25 cellular contexts compared by ENCODE assay signal in genomic region chr7:2497500-2498336, GRCh38. TPM values are rescaled to one million over a fixed set of nuclear protein-coding genes. Genes with fewer than 3 reads are reported as not detected.
A peak's percentile ranks its signal among the peaks of the same experiment; 100 is the strongest.
DNase-seq lines count a peak whose midpoint lies in the region; ATAC-seq lines count a peak whose summit lies in the region.
"Had no signal": no experiment of that assay in that cellular context is flagged by ENCODE, and none has a peak within 500 bp of the region (broad histone marks: within the 10 kb centered on the region; RNA-seq: fewer than 3 reads in every experiment).

No MANE protein-coding gene starts in this region.

- no peaks in the 10 kb centered on the region for H3K27me3 ChIP-seq in SJCRH30

- peak overlapping the region; percentile 100 for H3K27ac ChIP-seq in SJCRH30
- H3K27ac ChIP-seq: esophagus squamous epithelium, GM23248 had no signal

- no peaks in the 10 kb centered on the region for H3K36me3 ChIP-seq in SJCRH30
- H3K36me3 ChIP-seq: esophagus squamous epithelium had no signal

- H3K4me1 ChIP-seq in SJCRH30, result peaks cover 71% of the 10 kb centered on the region
- H3K4me1 ChIP-seq: Caco-2 had no signal

- H3K9me3 ChIP-seq in SJCRH30 (replicated peaks), result no peaks in the 10 kb centered on the region
- H3K9me3 ChIP-seq: Caco-2, esophagus squamous epithelium had no signal

- intact Hi-C loops in sciatic nerve (cut with DNase I), result loop anchor here (10.0 kb wide), 1 partner anchor 547 kb away; the partner anchor contains the start of gene CARD11

- DNase-seq in NCI-H1694 (lab: John Stamatoyannopoulos, UW) (peak; percentile 27), NCI-H1694 treated with DMSO at 0.1 percent for 48 hours (lab: John Stamatoyannopoulos, UW) (no peak), SJCRH30 (peak; percentile 99), left kidney (ENCODE audit: low read depth, low spot score) (peak; percentile 92), sciatic nerve (ENCODE audit: low spot score) (no peak), LoVo (ENCODE audit: low spot score) (no peak)
- DNase-seq: 8988T; activated CD4-positive, alpha-beta T cell treated with anti-CD3 and anti-CD28 coated beads, Interleukin-2, amount 10 ng/mL, durations not matched to agents 24 days and 14 days; AML-193; Caco-2; effector memory CD4-positive, alpha-beta T cell; esophagus squamous epithelium; GM23248; Karpas-422; left cardiac atrium; NCI-H1048; NCI-H2029; OCI-M1; stimulated activated CD4-positive, alpha-beta T cell treated with anti-CD3 and anti-CD28 coated beads, Interleukin-15, amount 100 ng/mL, for 24 hours; substantia nigra had no signal

- ATAC-seq in sciatic nerve (peak; percentile 3), HG02870 (IDR thresholded peaks at IDR 0.05; ENCODE audit: unreplicated experiment) (no peak), HG02885 (IDR thresholded peaks at IDR 0.05; ENCODE audit: poor library complexity, unreplicated experiment) (no peak)
- ATAC-seq: activated T-helper 17 cell treated with anti-CD3 and anti-CD28 coated beads, Interleukin-2, amount 50 U/mL, for 72 hours; left cardiac atrium; Right ventricle myocardium inferior had no signal

- peak overlapping the region; percentile 54 for H3K4me3 ChIP-seq in SJCRH30
- H3K4me3 ChIP-seq: esophagus squamous epithelium, GM23248 had no signal

RNA-seq across cellular contexts. Expression of gene GRIFIN, which starts 21.5 kb away (rescaled TPM):
- not detected in 2 replicates for total RNA-seq in SJCRH30 (2014; rRNA removed; shearing (Covaris generic))
- total RNA-seq in sciatic nerve, result not detected
- total RNA-seq: activated CD4-positive, alpha-beta T cell treated with anti-CD3 and anti-CD28 coated beads, Interleukin-2, amount 10 ng/mL, durations not matched to agents 24 days and 14 days; activated T-helper 17 cell treated with anti-CD3 and anti-CD28 coated beads, Interleukin-2, amount 50 U/mL, for 72 hours; Caco-2; esophagus squamous epithelium; GM23248; left cardiac atrium; Right ventricle myocardium inferior; urinary bladder had no signal

RNA-seq across cellular contexts. Expression of gene LFNG, which starts 21.9 kb away (rescaled TPM):
- total RNA-seq in SJCRH30 (2014; rRNA removed; shearing (Covaris generic)), result 20.3 and 25.2 TPM in 2 replicates
- total RNA-seq in sciatic nerve, result 20.1 TPM

RNA-seq across cellular contexts. Expression of gene BRAT1, which starts 57.6 kb away (rescaled TPM):
- 38.5 and 41.5 TPM in 2 replicates for total RNA-seq in SJCRH30 (2014; rRNA removed; shearing (Covaris generic))
- 22.0 TPM for total RNA-seq in sciatic nerve

Comparison
In these comparisons a context has a peak if more than half of its experiments do, and no peak if none do; other contexts are left out.
1. DNase-seq: peak in NCI-H1694 (single experiment), SJCRH30 (2 of 2) and left kidney (single experiment); none in NCI-H1694 treated with DMSO at 0.1 percent for 48 hours (single experiment), sciatic nerve (single experiment) and LoVo (single experiment).